25 cellular contexts compared by ENCODE assay signal in the genomic region with DNA sequence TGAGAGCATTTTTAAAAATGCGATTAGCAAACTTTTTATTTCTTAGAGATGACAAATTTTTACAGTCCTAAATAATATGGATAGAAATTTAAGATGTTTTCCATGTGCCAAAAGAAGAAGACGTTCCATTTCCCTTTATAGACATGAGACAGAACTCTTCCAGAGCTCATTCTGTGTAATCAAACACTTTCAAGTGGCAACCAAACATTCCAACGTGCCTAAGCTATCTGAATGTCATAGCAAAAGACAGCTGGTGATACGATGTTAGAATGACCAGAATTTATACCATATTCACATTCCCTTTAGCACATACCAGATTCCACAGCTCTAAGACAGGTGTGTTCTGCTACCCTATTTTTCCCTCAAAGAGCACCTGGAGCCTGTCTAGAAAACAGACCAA.
"Had no signal": no experiment of that assay in that cellular context is flagged by ENCODE, and none has a peak within 500 bp of the region (broad histone marks: within the 10 kb centered on the region; RNA-seq: fewer than 3 reads in every experiment).

No MANE protein-coding gene starts in this region.

- DNase-seq: activated B cell treated with CpG ODN at 0.5 μM for 24 hours; activated CD4-positive, alpha-beta T cell treated with anti-CD3 and anti-CD28 coated beads for 1 hour; activated CD4-positive, alpha-beta T cell treated with anti-CD3 and anti-CD28 coated beads, Interleukin-2, amount 10 ng/mL, durations not matched to agents 24 days and 14 days; activated CD4-positive, alpha-beta T cell treated with anti-CD3 and anti-CD28 coated beads, Interleukin-2, amount 50 U/mL, for 48 hours; activated CD8-positive, alpha-beta memory T cell treated with anti-CD3 and anti-CD28 coated beads, Interleukin-2, amount 10 ng/mL, durations not matched to agents 7 days and 5 days; activated effector memory CD4-positive, alpha-beta T cell treated with Interleukin-2 at 50 U/mL for 16 hours; activated naive CD4-positive, alpha-beta T cell; activated T-cell treated with anti-CD3 and anti-CD28 coated beads, Interleukin-2, amount 50 U/mL, for 24 hours; aorta; body of pancreas; MM.1S; NCI-H1105; NCI-H1436; NCI-H187 treated with DMSO at 0.1 percent for 48 hours; NCI-H2081 treated with DMSO at 0.1 percent for 48 hours; NCI-H2171 treated with DMSO at 0.1 percent for 48 hours; NCI-H345; NCI-H510A; NCI-H526 treated with DMSO at 0.1 percent for 48 hours; NCI-H82; Peyer's patch; SHP77 treated with DMSO at 0.1 percent for 48 hours; T-helper 2 cell; T1000 had no signal

- H3K27ac ChIP-seq: body of pancreas, Peyer's patch, RWPE1 had no signal

- ATAC-seq: activated CD8-positive, alpha-beta memory T cell treated with anti-CD3 and anti-CD28 coated beads, Interleukin-2, amount 10 ng/mL, durations not matched to agents 7 days and 5 days; body of pancreas had no signal

- H3K9me3 ChIP-seq: body of pancreas, Peyer's patch had no signal

- H3K4me3 ChIP-seq: body of pancreas, Peyer's patch had no signal

- H3K27me3 ChIP-seq: body of pancreas, Peyer's patch had no signal

- H3K36me3 ChIP-seq: Peyer's patch had no signal

- H3K4me1 ChIP-seq: body of pancreas, Peyer's patch had no signal
